Comparison of ENCODE assay signal across 19 cellular contexts in the genomic region with DNA sequence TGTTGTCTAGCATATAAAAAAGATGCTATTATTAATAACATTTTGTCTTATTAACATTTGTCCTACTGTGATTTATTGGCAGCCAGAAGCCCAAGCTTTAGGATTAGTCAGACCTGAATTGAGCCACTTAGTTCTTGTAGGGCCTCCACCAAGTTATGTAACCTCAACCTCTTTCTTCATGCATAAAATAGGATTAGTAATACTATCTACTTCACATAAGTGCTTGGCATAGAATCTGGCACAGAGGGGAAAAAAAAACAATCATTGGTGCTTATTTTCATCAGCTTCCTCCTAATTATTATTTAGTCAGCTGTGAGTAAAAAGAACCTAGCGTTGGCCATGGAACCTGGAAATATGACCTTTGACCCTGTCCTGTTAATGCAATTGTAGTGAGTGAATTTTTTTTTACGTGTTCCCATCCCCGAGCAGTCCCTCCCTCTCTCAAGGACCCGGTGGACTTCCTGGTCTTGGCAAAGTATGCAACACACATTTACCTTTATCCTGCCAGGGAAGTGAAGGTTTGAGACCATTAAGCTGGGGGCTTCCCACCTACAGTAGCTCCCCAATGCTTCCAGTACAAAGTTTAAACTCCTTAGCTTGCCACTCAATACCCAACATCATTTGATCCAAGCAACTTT.
"Had no signal": no experiment of that assay in that cellular context is flagged by ENCODE, and none has a peak within 500 bp of the region (broad histone marks: within the 10 kb centered on the region; RNA-seq: fewer than 3 reads in every experiment).

No MANE protein-coding gene starts in this region.

- H3K4me3 Mint-ChIP-seq: naive thymus-derived CD8-positive, alpha-beta T cell; T-helper 17 cell had no signal

- H3K9me3 ChIP-seq: adrenal gland, body of pancreas, esophagus muscularis mucosa, neutrophil, stomach, thoracic aorta had no signal

- DNase-seq: activated naive CD4-positive, alpha-beta T cell treated with anti-CD3 and anti-CD28 coated beads, Interleukin-2, amount 50 U/mL, for 16 hours; activated T-cell treated with anti-CD3 and anti-CD28 coated beads, Interleukin-2, amount 50 U/mL, for 1 hour; adrenal gland; dermis blood vessel endothelial cell; foreskin fibroblast; glutamatergic neuron; left cardiac atrium; mammary epithelial cell; naive thymus-derived CD8-positive, alpha-beta T cell; stimulated activated CD4-positive, alpha-beta T cell treated with anti-CD3 and anti-CD28 coated beads, Interleukin-2, amount 100 ng/mL, for 48 hours; stomach; T-helper 17 cell had no signal

- H3K36me3 ChIP-seq: adrenal gland, esophagus muscularis mucosa, neutrophil, stomach, thoracic aorta had no signal

- H3K4me3 ChIP-seq: adrenal gland, body of pancreas, esophagus muscularis mucosa, stomach, thoracic aorta had no signal

- H3K4me1 Mint-ChIP-seq: T-helper 17 cell had no signal

- H3K27me3 Mint-ChIP-seq: progenitor cell of endocrine pancreas, T-helper 17 cell had no signal

- H3K27me3 ChIP-seq: adrenal gland, body of pancreas, esophagus muscularis mucosa, neutrophil, stomach had no signal

- H3K27ac Mint-ChIP-seq: naive thymus-derived CD8-positive, alpha-beta T cell; progenitor cell of endocrine pancreas; T-helper 17 cell had no signal

- ATAC-seq: activated CD4-positive, CD25-positive, alpha-beta regulatory T cell treated with anti-CD3 and anti-CD28 coated beads, Interleukin-2, amount 50 U/mL, for 24 hours; body of pancreas; left cardiac atrium; naive thymus-derived CD8-positive, alpha-beta T cell; sciatic nerve; T-helper 17 cell had no signal

- H3K4me1 ChIP-seq: adrenal gland had no signal

- H3K27ac ChIP-seq: adrenal gland, body of pancreas, esophagus muscularis mucosa, neutrophil, stomach, thoracic aorta had no signal
